Comparison of ENCODE assay signal across 8 cellular contexts in genomic region chr2:172461591-172462392, GRCh38. TPM values are rescaled to one million over a fixed set of nuclear protein-coding genes. Genes with fewer than 3 reads are reported as not detected.
A peak's percentile ranks its signal among the peaks of the same experiment; 100 is the strongest.
DNase-seq lines count a peak whose midpoint lies in the region; ATAC-seq and TF ChIP-seq lines count a peak whose summit lies in the region.

No MANE protein-coding gene starts in this region.

- ATAC-seq in PC-3 (peak; percentile 33), upper lobe of right lung (peak; percentile 88)

- TF ChIP-seq POLR2A in ovary (IDR thresholded peaks at IDR 0.05): no peak

- intact Hi-C loops in PC-3 (cut with micrococcal nuclease) (loop anchor here (5.0 to 10.0 kb wide), 2 partner anchors 164 to 757 kb away; no protein-coding TSS in a partner anchor), ovary (cut with DNase I) (loop anchor here in 2 of 4 donors (2.0 to 10.0 kb wide), 3 partner anchors 287 to 647 kb away; no protein-coding TSS in a partner anchor), upper lobe of right lung (cut with DNase I) (loop anchor here (5.0 kb wide), 1 partner anchor 289 kb away; no protein-coding TSS in a partner anchor)
- intact Hi-C loops in activated T-helper 1 cell treated with anti-CD3 and anti-CD28 coated beads, Interleukin-12 subunit alpha, Interleukin-12 subunit beta, Interleukin-2, Interleukin-4 antibody, amounts not matched to agents 30 ng/mL and 10 ng/mL and 1 ng/mL, durations not matched to agents 14 hours and 24 hours and 36 hours (cut with micrococcal nuclease): loop anchor here (5.0 kb wide), 2 partner anchors 124 to 209 kb away; no protein-coding TSS in a partner anchor

- H3K79me2 ChIP-seq in PC-3 (ENCODE audit: low read length): peaks cover 92% of the 10 kb centered on the region

- CTCF ChIA-PET in PC-3 (lab: Charles Lee): interaction anchor here (0.5 to 2.1 kb wide), 13 partner anchors 11 to 758 kb away, joined by 3 to 26 read pairs (median 5); partner anchors contain the start of gene ITGA6

- H3K36me3 ChIP-seq in PC-3 (ENCODE audit: low read depth, low read length): peaks cover 8% of the 10 kb centered on the region; the same call in 1 of the 2 replicates
- H3K36me3 ChIP-seq in ovary: no peaks in the 10 kb centered on the region
- H3K36me3 ChIP-seq in upper lobe of right lung: no peaks in the 10 kb centered on the region

- WGBS in ovary, 3 donors: 52 to 71% (median 54%) methylated on average over 12 of the region's 12 CpGs

- TF ChIP-seq CTCF in PC-3 (conservative IDR thresholded peaks at IDR 0.05; ENCODE audit: low read depth, low read length) (peak; percentile 96), foreskin fibroblast (IDR thresholded peaks at IDR 0.05; ENCODE audit: low read depth, low read length) (peak; percentile 89), ovary (IDR thresholded peaks at IDR 0.05) (peak in 2 of 3 donors; percentile 38 to 41), upper lobe of right lung (IDR thresholded peaks at IDR 0.05) (peak; percentile 81)

- peak; percentile 46 for DNase-seq in EH (ENCODE audit: low read depth)
- peak; percentile 90 for DNase-seq in HT-29 (ENCODE audit: low spot score)
- DNase-seq in PC-3: peak; percentile 73
- peak; percentile 60 for DNase-seq in activated T-helper 1 cell treated with anti-CD3 and anti-CD28 coated beads, Interleukin-12 subunit alpha, Interleukin-12 subunit beta, Interleukin-2, Interleukin-4 antibody, amounts not matched to agents 30 ng/mL and 10 ng/mL and 1 ng/mL, durations not matched to agents 14 hours and 24 hours and 36 hours (ENCODE audit: low spot score)
- DNase-seq in foreskin fibroblast: peak; percentile 16 to 71
- DNase-seq in ovary: peak; percentile 19 to 50 (median 40)
- DNase-seq in upper lobe of right lung: peak; percentile 86
- DNase-seq in COLO829 (ENCODE audit: low spot score): no peak

- no peak overlapping the region for H3K27ac Mint-ChIP-seq in activated T-helper 1 cell treated with anti-CD3 and anti-CD28 coated beads, Interleukin-12 subunit alpha, Interleukin-12 subunit beta, Interleukin-2, Interleukin-4 antibody, amounts not matched to agents 30 ng/mL and 10 ng/mL and 1 ng/mL, durations not matched to agents 14 hours and 24 hours and 36 hours

- H3K27me3 ChIP-seq in PC-3 (ENCODE audit: low read length) (no peaks in the 10 kb centered on the region), ovary (no peaks in the 10 kb centered on the region), upper lobe of right lung (no peaks in the 10 kb centered on the region)

- H3K4me1 Mint-ChIP-seq in activated T-helper 1 cell treated with anti-CD3 and anti-CD28 coated beads, Interleukin-12 subunit alpha, Interleukin-12 subunit beta, Interleukin-2, Interleukin-4 antibody, amounts not matched to agents 30 ng/mL and 10 ng/mL and 1 ng/mL, durations not matched to agents 14 hours and 24 hours and 36 hours (ENCODE audit: low read depth): peaks cover 83% of the 10 kb centered on the region

- no peak for TF ChIP-seq EP300 in ovary (IDR thresholded peaks at IDR 0.05)

- no TSS peak for BruUV-seq in PC-3 (replicated peaks; lab: Mats Ljungman, UMichigan)

- no peaks in the 10 kb centered on the region for H3K9me3 Mint-ChIP-seq in activated T-helper 1 cell treated with anti-CD3 and anti-CD28 coated beads, Interleukin-12 subunit alpha, Interleukin-12 subunit beta, Interleukin-2, Interleukin-4 antibody, amounts not matched to agents 30 ng/mL and 10 ng/mL and 1 ng/mL, durations not matched to agents 14 hours and 24 hours and 36 hours

- no peak overlapping the region for H2AFZ ChIP-seq in PC-3 (ENCODE audit: low read length)

- no peaks in the 10 kb centered on the region; the same call in 1 of the 2 replicates for H4K20me1 ChIP-seq in PC-3 (ENCODE audit: low read length)

- H3K9me3 ChIP-seq in PC-3 (ENCODE audit: low read length): no peaks in the 10 kb centered on the region
- H3K9me3 ChIP-seq in ovary: no peaks in the 10 kb centered on the region
- H3K9me3 ChIP-seq in upper lobe of right lung: no peaks in the 10 kb centered on the region

- H3K4me3 Mint-ChIP-seq in activated T-helper 1 cell treated with anti-CD3 and anti-CD28 coated beads, Interleukin-12 subunit alpha, Interleukin-12 subunit beta, Interleukin-2, Interleukin-4 antibody, amounts not matched to agents 30 ng/mL and 10 ng/mL and 1 ng/mL, durations not matched to agents 14 hours and 24 hours and 36 hours: peak overlapping the region; percentile 64

- H3K36me3 Mint-ChIP-seq in activated T-helper 1 cell treated with anti-CD3 and anti-CD28 coated beads, Interleukin-12 subunit alpha, Interleukin-12 subunit beta, Interleukin-2, Interleukin-4 antibody, amounts not matched to agents 30 ng/mL and 10 ng/mL and 1 ng/mL, durations not matched to agents 14 hours and 24 hours and 36 hours (ENCODE audit: low read depth): peaks cover 9% of the 10 kb centered on the region

- POLR2A ChIA-PET in PC-3 (lab: Charles Lee; ENCODE audit: unreplicated experiment): interaction anchor here (0.5 to 0.6 kb wide), 3 partner anchors 32 to 881 kb away, joined by 3 read pairs; no protein-coding TSS in a partner anchor

- H3K27me3 Mint-ChIP-seq in activated T-helper 1 cell treated with anti-CD3 and anti-CD28 coated beads, Interleukin-12 subunit alpha, Interleukin-12 subunit beta, Interleukin-2, Interleukin-4 antibody, amounts not matched to agents 30 ng/mL and 10 ng/mL and 1 ng/mL, durations not matched to agents 14 hours and 24 hours and 36 hours (ENCODE audit: insufficient read depth): peaks cover 2% of the 10 kb centered on the region

- no peak overlapping the region for H3K4me3 ChIP-seq in PC-3 (ENCODE audit: low read length)
- no peak overlapping the region for H3K4me3 ChIP-seq in foreskin fibroblast (ENCODE audit: low read depth in 1 of 2, low read length in 2 of 2)
- no peak overlapping the region for H3K4me3 ChIP-seq in ovary
- no peak overlapping the region for H3K4me3 ChIP-seq in upper lobe of right lung

- no peak overlapping the region for H3K9ac ChIP-seq in PC-3 (ENCODE audit: low read length)

- H3K9me2 ChIP-seq in PC-3 (replicated peaks; ENCODE audit: low read length): no peaks in the 10 kb centered on the region

- peak overlapping the region; percentile 82 for H3K4me2 ChIP-seq in PC-3 (ENCODE audit: low read length)

- H3K4me1 ChIP-seq in PC-3 (ENCODE audit: insufficient read depth, low read length) (peaks cover 64% of the 10 kb centered on the region), ovary (ENCODE audit: insufficient read depth) (peaks cover 2% of the 10 kb centered on the region), upper lobe of right lung (peaks cover 20% of the 10 kb centered on the region)

- peak overlapping the region; percentile 73; the same call in 1 of the 2 replicates for H3K27ac ChIP-seq in PC-3 (ENCODE audit: low read length)
- no peak overlapping the region for H3K27ac ChIP-seq in ovary
- no peak overlapping the region for H3K27ac ChIP-seq in upper lobe of right lung

- H3F3A ChIP-seq in PC-3 (ENCODE audit: low read length, unreplicated experiment): peaks cover 11% of the 10 kb centered on the region

RNA-seq across cellular contexts. Expression of gene ITGA6, which starts 34.4 kb away (rescaled TPM):
- total RNA-seq in HT-29 (2014; rRNA removed; shearing (Covaris generic)): 147 and 155 TPM in 2 replicates
- total RNA-seq in PC-3 (2014; rRNA removed): 181 and 204 TPM in 2 replicates
- total RNA-seq in activated T-helper 1 cell treated with anti-CD3 and anti-CD28 coated beads, Interleukin-12 subunit alpha, Interleukin-12 subunit beta, Interleukin-2, Interleukin-4 antibody, amounts not matched to agents 30 ng/mL and 10 ng/mL and 1 ng/mL, durations not matched to agents 14 hours and 24 hours and 36 hours: 1.9 TPM in 2 replicates
- 10 to 100 TPM in 5 of 7 donors, 1 to 10 TPM in 2; 8.4 to 39.6 (median 19.0) TPM for total RNA-seq in ovary
- 10 to 100 TPM; 16.5 to 51.6 TPM for polyA plus RNA-seq in ovary
- total RNA-seq in upper lobe of right lung: 73.0 TPM

Comparison
In these comparisons a context has a peak if more than half of its experiments do, and no peak if none do; other contexts are left out.
1. CTCF ChIP-seq: peak in every context shown above with its lines; median percentile 96 in PC-3; 89 in foreskin fibroblast; 81 in upper lobe of right lung; 40 in ovary.